Comparison of ENCODE assay signal across 8 cellular contexts in the genomic region with DNA sequence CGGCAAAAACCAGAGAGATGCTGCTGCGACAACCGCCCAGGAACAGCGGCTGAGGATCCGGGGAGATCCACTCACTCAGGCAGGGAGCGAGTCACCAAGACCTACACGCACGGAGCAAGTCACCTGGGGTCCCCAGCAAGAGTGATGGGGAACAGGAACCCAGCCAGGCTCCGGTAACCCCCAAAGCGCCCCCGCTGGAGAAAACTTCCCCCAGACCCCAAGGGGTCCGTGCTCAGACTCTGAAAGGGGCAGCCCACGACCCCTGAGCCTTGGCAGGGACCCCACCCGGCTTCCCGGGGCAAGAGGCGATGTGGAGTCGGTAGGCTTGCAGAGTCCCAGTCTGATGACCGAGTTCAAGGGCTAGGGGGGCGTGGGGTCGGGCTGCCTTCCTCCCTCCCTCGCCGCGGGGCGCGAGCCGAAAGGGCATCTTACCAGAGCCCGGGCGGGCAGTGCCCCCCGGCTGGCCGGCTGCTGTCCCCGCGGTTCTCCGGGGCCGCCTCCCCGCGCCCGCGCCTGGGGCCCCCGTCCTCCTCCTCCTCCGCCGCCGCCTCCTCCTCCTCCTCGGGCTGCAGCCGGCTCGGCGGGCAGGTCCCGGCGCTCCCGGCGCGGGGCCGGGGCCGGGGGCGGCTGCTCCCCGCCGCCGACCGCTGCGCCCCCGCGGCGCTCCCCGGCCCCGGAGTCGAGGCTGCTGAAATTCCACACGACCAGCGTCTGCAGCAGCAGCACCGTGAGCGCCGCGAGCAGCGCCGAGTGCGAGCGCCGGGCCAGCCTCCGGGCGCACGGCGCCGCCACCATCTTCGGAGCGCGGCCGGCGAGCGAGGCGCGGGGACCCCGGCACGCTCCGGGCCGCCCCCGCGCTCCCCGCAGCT. TPM values are rescaled to one million over a fixed set of nuclear protein-coding genes. Genes with fewer than 3 reads are reported as not detected.
A peak's percentile ranks its signal among the peaks of the same experiment; 100 is the strongest.
DNase-seq lines count a peak whose midpoint lies in the region; ATAC-seq and TF ChIP-seq lines count a peak whose summit lies in the region.

No MANE protein-coding gene starts in this region.

- no peak for TF ChIP-seq CTCF in AG04449 (IDR thresholded peaks at IDR 0.05; ENCODE audit: insufficient read depth, low read length, missing control alignments)
- TF ChIP-seq CTCF in glutamatergic neuron (IDR thresholded peaks at IDR 0.05; ENCODE audit: partially characterized antibody, unreplicated experiment), result no peak
- TF ChIP-seq CTCF in psoas muscle (IDR thresholded peaks at IDR 0.05), result no peak

- POLR2A ChIA-PET in AG04449 (lab: Yijun Ruan, JAX), result interaction anchor here (1.3 kb wide), 1 partner anchor 46 kb away, joined by 5 read pairs; no protein-coding TSS in a partner anchor

- H3K4me1 ChIP-seq in HUES48 (ENCODE audit: control insufficient read depth, insufficient read depth, low read length) (peaks cover 47% of the 10 kb centered on the region), psoas muscle (peaks cover 3% of the 10 kb centered on the region)

- no peaks in the 10 kb centered on the region for H3K36me3 ChIP-seq in HUES48 (ENCODE audit: control insufficient read depth, insufficient read depth, low read length)
- H3K36me3 ChIP-seq in psoas muscle (ENCODE audit: insufficient read depth in 1 of 2, low read depth in 1 of 2), result no peaks in the 10 kb centered on the region

- CTCF ChIA-PET in AG04449 (lab: Yijun Ruan, JAX), result interaction anchor here (0.7 to 13.1 kb wide), 7 partner anchors 86 to 606 kb away, joined by 3 to 213 read pairs (median 4); no protein-coding TSS in a partner anchor

- peaks cover 23% of the 10 kb centered on the region for H3K27me3 Mint-ChIP-seq in activated T-cell treated with anti-CD3 and anti-CD28 coated beads, Interleukin-2, amount 50 U/mL, for 72 hours (ENCODE audit: low read depth)
- H3K27me3 Mint-ChIP-seq in glutamatergic neuron (ENCODE audit: unreplicated experiment), result peaks cover 10% of the 10 kb centered on the region

- peak overlapping the region; percentile 31; the same call in 1 of the 2 replicates for H3K9ac ChIP-seq in HUES48 (ENCODE audit: low read depth, low read length)

- ATAC-seq in activated T-cell treated with anti-CD3 and anti-CD28 coated beads, Interleukin-2, amount 50 U/mL, for 72 hours (replicated peaks in 1 of 2), result peak; percentile 46 to 50
- ATAC-seq in psoas muscle (no peak), GM18502 (IDR thresholded peaks at IDR 0.05; ENCODE audit: poor library complexity, unreplicated experiment) (no peak), HG03571 (IDR thresholded peaks at IDR 0.05; ENCODE audit: unreplicated experiment) (no peak), HG03521 (IDR thresholded peaks at IDR 0.05; ENCODE audit: unreplicated experiment) (no peak)

- H3K27ac Mint-ChIP-seq in activated T-cell treated with anti-CD3 and anti-CD28 coated beads, Interleukin-2, amount 50 U/mL, for 72 hours, result peak overlapping the region; percentile 51
- H3K27ac Mint-ChIP-seq in glutamatergic neuron (ENCODE audit: unreplicated experiment), result peak overlapping the region; percentile 73

- no peaks in the 10 kb centered on the region for H3K9me3 Mint-ChIP-seq in activated T-cell treated with anti-CD3 and anti-CD28 coated beads, Interleukin-2, amount 50 U/mL, for 72 hours
- H3K9me3 Mint-ChIP-seq in glutamatergic neuron (ENCODE audit: unreplicated experiment), result peaks cover 11% of the 10 kb centered on the region

- peak overlapping the region; percentile 93 to 94 for H3K4me3 Mint-ChIP-seq in activated T-cell treated with anti-CD3 and anti-CD28 coated beads, Interleukin-2, amount 50 U/mL, for 72 hours
- peak overlapping the region; percentile 93 for H3K4me3 Mint-ChIP-seq in glutamatergic neuron (ENCODE audit: unreplicated experiment)

- H3K4me3 ChIP-seq in AG04449 (ENCODE audit: low read depth, low read length), result peak overlapping the region; percentile 84
- peak overlapping the region; percentile 74 for H3K4me3 ChIP-seq in HUES48 (ENCODE audit: low read depth, low read length)
- H3K4me3 ChIP-seq in psoas muscle, result peak overlapping the region; percentile 67

- H3K9me3 ChIP-seq in HUES48 (ENCODE audit: control insufficient read depth, insufficient read depth, low read length) (no peaks in the 10 kb centered on the region), psoas muscle (no peaks in the 10 kb centered on the region)

- H3K27ac ChIP-seq in HUES48 (ENCODE audit: low read depth, low read length) (no peak overlapping the region), psoas muscle (no peak overlapping the region)

- 0 to 1% (median 1%) methylated on average over 31 to 94 of the region's 96 CpGs for WGBS in psoas muscle, 3 donors

- H3K36me3 Mint-ChIP-seq in activated T-cell treated with anti-CD3 and anti-CD28 coated beads, Interleukin-2, amount 50 U/mL, for 72 hours (ENCODE audit: insufficient read depth in 2 of 2), result peaks cover 4 to 5% of the 10 kb centered on the region in 2 donors
- H3K36me3 Mint-ChIP-seq in glutamatergic neuron (ENCODE audit: unreplicated experiment), result peaks cover 5% of the 10 kb centered on the region

- peaks cover 60% of the 10 kb centered on the region for H3K4me1 Mint-ChIP-seq in activated T-cell treated with anti-CD3 and anti-CD28 coated beads, Interleukin-2, amount 50 U/mL, for 72 hours (ENCODE audit: low read depth)
- peaks cover 32% of the 10 kb centered on the region for H3K4me1 Mint-ChIP-seq in glutamatergic neuron (ENCODE audit: low read depth, unreplicated experiment)

- H3K27me3 ChIP-seq in HUES48 (ENCODE audit: control insufficient read depth, insufficient read depth, low read length) (peaks cover 21% of the 10 kb centered on the region), psoas muscle (ENCODE audit: insufficient read depth in 3 of 3, low read length in 2 of 3) (peaks cover 0 to 12% (median 6%) of the 10 kb centered on the region in 3 donors)

- no peak for DNase-seq in AG04449 (ENCODE audit: low read depth, low spot score)
- peak; percentile 34 to 46 for DNase-seq in activated T-cell treated with anti-CD3 and anti-CD28 coated beads, Interleukin-2, amount 50 U/mL, for 72 hours
- DNase-seq in glutamatergic neuron, result peak; percentile 45
- DNase-seq in psoas muscle, result peak; percentile 21 to 62

- intact Hi-C loops in psoas muscle (cut with DNase I), result loop anchor here in 1 of 2 donors (2.0 kb wide), 1 partner anchor 191 kb away; no protein-coding TSS in a partner anchor

RNA-seq across cellular contexts. Expression of gene XYLT1, which starts 0.5 kb away (rescaled TPM):
- total RNA-seq in activated T-cell treated with anti-CD3 and anti-CD28 coated beads, Interleukin-2, amount 50 U/mL, for 72 hours, result 10 to 100 TPM; 17.1 to 17.9 TPM
- total RNA-seq in glutamatergic neuron (ENCODE audit: unreplicated experiment) (18.4 TPM), psoas muscle (1 to 10 TPM; 1.7 to 2.5 (median 1.8) TPM)
- polyA plus RNA-seq in psoas muscle, result 1 to 10 TPM in 2 of 3 donors, under 1 TPM in 1; 0.67 to 1.6 (median 1.1) TPM

Comparison
In these comparisons a context has a peak if more than half of its experiments do, and no peak if none do; other contexts are left out.
1. ATAC-seq: peak in activated T-cell treated with anti-CD3 and anti-CD28 coated beads, Interleukin-2, amount 50 U/mL, for 72 hours (2 of 2); none in psoas muscle (0 of 4), GM18502 (single experiment), HG03571 (single experiment) and HG03521 (single experiment).
2. Peak in every context shown above with its lines, with median percentiles within 50 percentile points of each other: H3K4me3 ChIP-seq.